17 cellular contexts compared by ENCODE assay signal in the genomic region with DNA sequence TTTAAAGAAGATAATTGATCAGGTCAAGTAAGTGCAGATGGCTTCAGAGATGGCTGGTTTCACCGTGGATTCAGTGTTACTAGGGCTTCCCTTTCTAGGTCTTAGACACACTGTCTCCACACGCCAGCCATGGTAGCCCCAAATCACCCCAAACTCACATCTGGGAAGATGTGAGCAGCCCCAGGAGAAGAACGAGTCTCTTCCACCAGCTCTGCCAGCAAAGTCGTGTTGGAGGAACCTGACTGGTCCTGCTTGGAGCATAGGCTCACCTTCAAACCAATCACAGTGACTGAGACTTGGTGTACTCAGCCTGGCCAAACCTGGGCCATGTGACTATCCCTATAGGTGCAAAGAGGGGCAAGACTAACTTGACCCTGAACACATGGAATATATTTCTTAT.
DNase-seq lines count a peak whose midpoint lies in the region; ATAC-seq, FAIRE-seq and TF ChIP-seq lines count a peak whose summit lies in the region.
"Had no signal": no experiment of that assay in that cellular context is flagged by ENCODE, and none has a peak within 500 bp of the region (broad histone marks: within the 10 kb centered on the region; RNA-seq: fewer than 3 reads in every experiment).

No MANE protein-coding gene starts in this region.

- H3K9ac ChIP-seq in Karpas-422 (ENCODE audit: low read length) = no peak overlapping the region

- intact Hi-C loops in vagina (cut with DNase I) = loop anchor here (5.0 kb wide), 1 partner anchor 578 kb away; no protein-coding TSS in a partner anchor

- TF ChIP-seq CTCF in vagina (IDR thresholded peaks at IDR 0.05) = no peak
- TF ChIP-seq CTCF in WERI-Rb-1 (IDR thresholded peaks at IDR 0.05; ENCODE audit: low read depth, low read length) = no peak

- H3K36me3 ChIP-seq in Karpas-422 (ENCODE audit: insufficient read depth, low read length) (no peaks in the 10 kb centered on the region), vagina (no peaks in the 10 kb centered on the region), WERI-Rb-1 (no peaks in the 10 kb centered on the region)
- H3K36me3 ChIP-seq: HAP-1 had no signal

- DNase-seq in GM12892 (ENCODE audit: insufficient read length) = no peak
- DNase-seq in Karpas-422 = peak; percentile 40
- DNase-seq in vagina (ENCODE audit: extremely low spot score in 2 of 2) = peak; percentile 46 to 72
- DNase-seq in WERI-Rb-1 = no peak
- no peak for DNase-seq in T-helper 2 cell
- DNase-seq: C1 segment of cervical spinal cord, Calu3, COR-L47, DMS79 treated with DMSO at 0.1 percent for 48 hours, GF-D8, GOT3, HFFc6 had no signal

- H3K4me1 Mint-ChIP-seq in activated T-helper 17 cell treated with anti-CD3 and anti-CD28 coated beads, Interleukin-2, amount 50 U/mL, for 72 hours = peaks cover 10% of the 10 kb centered on the region

- H4K20me1 ChIP-seq in Karpas-422 (ENCODE audit: insufficient read depth, low read depth, low read length) = no peaks in the 10 kb centered on the region

- ATAC-seq in activated T-helper 17 cell treated with anti-CD3 and anti-CD28 coated beads, Interleukin-2, amount 50 U/mL, for 72 hours (replicated peaks) = no peak

- no peaks in the 10 kb centered on the region for H3K27me3 ChIP-seq in Karpas-422 (ENCODE audit: low read length)
- no peaks in the 10 kb centered on the region for H3K27me3 ChIP-seq in vagina
- no peaks in the 10 kb centered on the region for H3K27me3 ChIP-seq in WERI-Rb-1 (ENCODE audit: insufficient read depth, low read depth, severe bottlenecking)

- peaks cover 6% of the 10 kb centered on the region for H3K36me3 Mint-ChIP-seq in activated T-helper 17 cell treated with anti-CD3 and anti-CD28 coated beads, Interleukin-2, amount 50 U/mL, for 72 hours (ENCODE audit: low read depth)

- H3K9me2 ChIP-seq in Karpas-422 (replicated peaks; ENCODE audit: insufficient read depth, low read length) = no peaks in the 10 kb centered on the region

- H3K9me3 Mint-ChIP-seq in activated T-helper 17 cell treated with anti-CD3 and anti-CD28 coated beads, Interleukin-2, amount 50 U/mL, for 72 hours = peaks cover 5% of the 10 kb centered on the region

- no peak overlapping the region for H3K4me3 ChIP-seq in Karpas-422 (ENCODE audit: low read length)
- H3K4me3 ChIP-seq in vagina = no peak overlapping the region
- H3K4me3 ChIP-seq in WERI-Rb-1 (ENCODE audit: low read depth, low read length) = no peak overlapping the region
- H3K4me3 ChIP-seq: HAP-1 had no signal

- no peak for TF ChIP-seq POLR2A in GM12892 (IDR thresholded peaks at IDR 0.05; ENCODE audit: low read depth, low read length)
- TF ChIP-seq POLR2A in vagina (IDR thresholded peaks at IDR 0.05) = no peak

- H3K27ac ChIP-seq in Karpas-422 (ENCODE audit: low read length) = no peak overlapping the region
- no peak overlapping the region for H3K27ac ChIP-seq in vagina
- H3K27ac ChIP-seq in WERI-Rb-1 = no peak overlapping the region

- no peak overlapping the region for H2AFZ ChIP-seq in Karpas-422 (ENCODE audit: low read length)

- peak; percentile 17 for FAIRE-seq in GM12892 (lab: Jason Lieb, UNC)
- FAIRE-seq: GM12891, H54 had no signal

- H3K79me2 ChIP-seq in Karpas-422 (ENCODE audit: low read length) = no peaks in the 10 kb centered on the region

- no peak overlapping the region for H3K4me3 Mint-ChIP-seq in activated T-helper 17 cell treated with anti-CD3 and anti-CD28 coated beads, Interleukin-2, amount 50 U/mL, for 72 hours
- H3K4me3 Mint-ChIP-seq: HFFc6 had no signal

- H3K4me1 ChIP-seq in Karpas-422 (ENCODE audit: low read length) (peaks cover 21% of the 10 kb centered on the region), vagina (no peaks in the 10 kb centered on the region)
- H3K4me1 ChIP-seq: HAP-1 had no signal

- peaks cover 9% of the 10 kb centered on the region for H3K27me3 Mint-ChIP-seq in activated T-helper 17 cell treated with anti-CD3 and anti-CD28 coated beads, Interleukin-2, amount 50 U/mL, for 72 hours

- H3K4me2 ChIP-seq in Karpas-422 (ENCODE audit: low read depth, low read length, poor library complexity, severe bottlenecking) = no peak overlapping the region

- H3K9me3 ChIP-seq in Karpas-422 (ENCODE audit: low read length) = no peaks in the 10 kb centered on the region
- H3K9me3 ChIP-seq in vagina = no peaks in the 10 kb centered on the region
- no peaks in the 10 kb centered on the region for H3K9me3 ChIP-seq in WERI-Rb-1 (ENCODE audit: severe bottlenecking)

- H3K27ac Mint-ChIP-seq in activated T-helper 17 cell treated with anti-CD3 and anti-CD28 coated beads, Interleukin-2, amount 50 U/mL, for 72 hours = peak overlapping the region; percentile 19
- H3K27ac Mint-ChIP-seq: CD4-positive, alpha-beta memory T cell; HFFc6 had no signal

Comparison
In these comparisons a context has a peak if more than half of its experiments do, and no peak if none do; other contexts are left out.
1. DNase-seq: peak in Karpas-422 (single experiment) and vagina (2 of 2); none in GM12892 (single experiment), WERI-Rb-1 (single experiment) and T-helper 2 cell (0 of 5).